7 cellular contexts compared by ENCODE assay signal in the genomic region with DNA sequence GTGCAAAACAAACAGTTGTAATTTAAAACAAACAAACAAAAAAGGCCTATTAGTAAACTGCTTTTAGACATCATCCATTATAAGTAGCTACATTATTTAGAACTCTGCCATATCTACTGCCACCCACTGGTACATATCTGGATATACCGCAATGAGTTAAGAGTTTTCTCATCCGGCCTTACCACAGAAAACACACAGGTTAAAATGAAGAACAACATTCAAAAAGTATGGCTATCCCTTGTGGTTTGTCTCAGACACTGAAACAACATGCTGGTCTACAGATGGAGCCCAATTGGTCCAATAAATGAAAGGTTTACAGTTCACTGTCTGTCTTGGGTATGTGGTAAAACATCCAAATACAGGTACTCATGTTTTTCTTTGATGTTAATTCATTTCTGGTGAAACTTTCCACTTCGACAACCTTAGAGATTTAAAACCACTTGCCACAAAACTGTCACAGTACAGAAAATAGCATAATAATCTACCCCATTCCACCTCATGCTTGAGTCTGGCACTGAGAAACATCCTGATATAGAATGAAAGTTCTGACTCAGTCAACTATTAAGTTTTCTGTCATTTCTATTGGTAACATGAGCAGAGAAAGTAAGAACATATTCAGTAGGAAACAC.
DNase-seq lines count a peak whose midpoint lies in the region; ATAC-seq, FAIRE-seq and TF ChIP-seq lines count a peak whose summit lies in the region.

No MANE protein-coding gene starts in this region.

- H3K27me3 ChIP-seq in bronchial epithelial cell (ENCODE audit: control insufficient read depth, insufficient read depth, low read length) (no peaks in the 10 kb centered on the region), mesendoderm (ENCODE audit: insufficient read depth, low read length, poor library complexity) (no peaks in the 10 kb centered on the region)

- no peak overlapping the region for H3K56ac ChIP-seq in mesendoderm (ENCODE audit: low read length)

- no peak overlapping the region for H3K9ac ChIP-seq in mesendoderm (ENCODE audit: low read length)

- H2BK5ac ChIP-seq in mesendoderm (ENCODE audit: low read length): no peak overlapping the region

- H3K79me1 ChIP-seq in mesendoderm (ENCODE audit: low read length): no peaks in the 10 kb centered on the region

- no peak overlapping the region for H3K27ac ChIP-seq in mesendoderm (ENCODE audit: low read depth, low read length)

- WGBS in mesendoderm (ENCODE audit: extremely low coverage, insufficient coverage, low lambda C conversion rate): no CpG with 5 or more reads among the region's 3 CpGs

- no peak overlapping the region for H2BK15ac ChIP-seq in mesendoderm (replicated peaks; ENCODE audit: low read depth)

- H4K8ac ChIP-seq in mesendoderm (ENCODE audit: low read depth, low read length): no peak overlapping the region

- no peak overlapping the region for H3K4me3 ChIP-seq in bronchial epithelial cell (ENCODE audit: low read depth, low read length)
- no peak overlapping the region for H3K4me3 ChIP-seq in mesendoderm (ENCODE audit: low read length)

- ATAC-seq in GM18517 (IDR thresholded peaks at IDR 0.05; ENCODE audit: unreplicated experiment) (peak; percentile 96), HG02884 (IDR thresholded peaks at IDR 0.05; ENCODE audit: unreplicated experiment) (peak; percentile 94)

- TF ChIP-seq CTCF in bronchial epithelial cell (IDR thresholded peaks at IDR 0.05; ENCODE audit: insufficient read depth, low read length, severe bottlenecking): peak; percentile 55

- DNase-seq in DMS53 (lab: John Stamatoyannopoulos, UW) (peak; percentile 71), NCI-H460 (ENCODE audit: extremely low read depth, low read depth) (peak; percentile 21), bronchial epithelial cell (ENCODE audit: low read depth) (peak; percentile 65), mesendoderm (peak; percentile 60), CD1c-positive myeloid dendritic cell (ENCODE audit: extremely low spot score) (no peak)

- H3K4ac ChIP-seq in mesendoderm (ENCODE audit: low read depth, low read length): no peak overlapping the region

- no peak overlapping the region for H3K23ac ChIP-seq in mesendoderm (ENCODE audit: low read length)

- H3K4me1 ChIP-seq in mesendoderm (ENCODE audit: control insufficient read depth, low read depth, low read length): no peaks in the 10 kb centered on the region

- H3K36me3 ChIP-seq in bronchial epithelial cell (ENCODE audit: control insufficient read depth, insufficient read depth, low read length) (no peaks in the 10 kb centered on the region), mesendoderm (ENCODE audit: control insufficient read depth, insufficient read depth, low read length) (no peaks in the 10 kb centered on the region)

- H3K4me2 ChIP-seq in mesendoderm (ENCODE audit: low read length): no peak overlapping the region

- H3K18ac ChIP-seq in mesendoderm (ENCODE audit: low read length): no peak overlapping the region

- no peak overlapping the region for H2BK120ac ChIP-seq in mesendoderm (ENCODE audit: low read depth, low read length)

- no peak overlapping the region for H2AK5ac ChIP-seq in mesendoderm (ENCODE audit: low read length)

- H3K79me2 ChIP-seq in mesendoderm (ENCODE audit: control insufficient read depth, insufficient read depth, low read length): no peaks in the 10 kb centered on the region

- FAIRE-seq in bronchial epithelial cell (lab: Jason Lieb, UNC): no peak

- H4K5ac ChIP-seq in mesendoderm (ENCODE audit: low read length): no peak overlapping the region
